ENCODE assay signal across 7 cellular contexts in genomic region chr17:40290629-40291296, GRCh38. TPM values are rescaled to one million over a fixed set of nuclear protein-coding genes. Genes with fewer than 3 reads are reported as not detected.
DNase-seq lines count a peak whose midpoint lies in the region; ATAC-seq and TF ChIP-seq lines count a peak whose summit lies in the region.

No MANE protein-coding gene starts in this region.

- H3K4me1 Mint-ChIP-seq in Calu3 (ENCODE audit: low read depth, unreplicated experiment) (peaks cover 58% of the 10 kb centered on the region), mesothelial cell of epicardium (peaks cover 14% of the 10 kb centered on the region)

- peak overlapping the region; percentile 90 for H3K27ac Mint-ChIP-seq in Calu3 (ENCODE audit: unreplicated experiment)
- no peak overlapping the region for H3K27ac Mint-ChIP-seq in mesothelial cell of epicardium

- CTCF ChIA-PET in Calu3 (lab: Charles Lee) = interaction anchor here (0.6 to 9.9 kb wide), 43 partner anchors 8 to 603 kb away, joined by 3 to 181 read pairs (median 7); partner anchors contain the start of genes CSF3, IGFBP4, MED24 and NR1D1

- H3K27me3 Mint-ChIP-seq in Calu3 (ENCODE audit: unreplicated experiment) (no peaks in the 10 kb centered on the region), mesothelial cell of epicardium (ENCODE audit: low read depth) (no peaks in the 10 kb centered on the region)

- no peaks in the 10 kb centered on the region for H3K9me3 Mint-ChIP-seq in Calu3 (ENCODE audit: low read depth, unreplicated experiment)
- H3K9me3 Mint-ChIP-seq in mesothelial cell of epicardium = no peaks in the 10 kb centered on the region

- H3K36me3 Mint-ChIP-seq in Calu3 (ENCODE audit: insufficient read depth, unreplicated experiment) (peaks cover 98% of the 10 kb centered on the region), mesothelial cell of epicardium (peaks cover 15% of the 10 kb centered on the region)

- DNase-seq in Calu3 (peak; percentile 97), HCEC 1CT (peak; percentile 92), RKO (ENCODE audit: low spot score) (peak; percentile 89), cardiac fibroblast (ENCODE audit: low read depth in 2 of 2) (peak; percentile 92 to 94), mesothelial cell of epicardium (ENCODE audit: low spot score in 2 of 2, unreplicated experiment in 2 of 2) (no peak)

- BruUV-seq in Calu3 (replicated peaks; lab: Mats Ljungman, UMichigan) = no TSS peak

- peak overlapping the region; percentile 83 for H3K4me3 Mint-ChIP-seq in Calu3 (ENCODE audit: low read depth, unreplicated experiment)
- no peak overlapping the region for H3K4me3 Mint-ChIP-seq in mesothelial cell of epicardium

- intact Hi-C loops in Calu3 (cut with micrococcal nuclease; ENCODE audit: unreplicated experiment) = loop anchor here (1.0 to 2.0 kb wide), 4 partner anchors 40 to 177 kb away; partner anchors contain the start of gene WIPF2

- ATAC-seq in HG02970 (IDR thresholded peaks at IDR 0.05; ENCODE audit: low FRiP score, unreplicated experiment) (no peak), HG03280 (IDR thresholded peaks at IDR 0.05; ENCODE audit: unreplicated experiment) (no peak)

- TF ChIP-seq CTCF in Calu3 (IDR thresholded peaks at IDR 0.05; ENCODE audit: unreplicated experiment) (no peak), cardiac fibroblast (IDR thresholded peaks at IDR 0.05; ENCODE audit: low read depth, low read length) (peak; percentile 65), mesothelial cell of epicardium (IDR thresholded peaks at IDR 0.05; ENCODE audit: unreplicated experiment) (peak; percentile 35)

- H3K4me3 ChIP-seq in cardiac fibroblast (replicated peaks in 1 of 2; ENCODE audit: low read depth in 2 of 2, low read length in 2 of 2) = no peak overlapping the region

RNA-seq across cellular contexts. Expression of gene CDC6, which starts 3.1 kb away (rescaled TPM):
- total RNA-seq in Calu3 (2022) = 567 and 645 TPM in 2 replicates
- total RNA-seq in mesothelial cell of epicardium = 16.4 to 18.9 TPM (median 16.8 TPM) in 3 replicates

RNA-seq across cellular contexts. Expression of gene RARA, which starts 18.2 kb away (rescaled TPM):
- 150 and 170 TPM in 2 replicates for total RNA-seq in Calu3 (2022)
- total RNA-seq in mesothelial cell of epicardium = 74.0 to 80.8 TPM (median 79.6 TPM) in 3 replicates

Comparison
In these comparisons a context has a peak if more than half of its experiments do, and no peak if none do; other contexts are left out.
1. DNase-seq: peak in Calu3 (single experiment), HCEC 1CT (single experiment), RKO (single experiment) and cardiac fibroblast (2 of 2); none in mesothelial cell of epicardium (0 of 2).
2. RNA of gene CDC6, which starts 3.1 kb away (total RNA-seq): 567 to 645 TPM in Calu3; 16.4 to 18.9 TPM in mesothelial cell of epicardium; every median in the first group is over 10 times any median in the second.